ENCODE assay signal across 9 cellular contexts in genomic region chr7:124171068-124171467, GRCh38.
A peak's percentile ranks its signal among the peaks of the same experiment; 100 is the strongest.
DNase-seq lines count a peak whose midpoint lies in the region; ATAC-seq, FAIRE-seq and TF ChIP-seq lines count a peak whose summit lies in the region.
"Had no signal": no experiment of that assay in that cellular context is flagged by ENCODE, and none has a peak within 500 bp of the region (broad histone marks: within the 10 kb centered on the region; RNA-seq: fewer than 3 reads in every experiment).

No MANE protein-coding gene starts in this region.

- WGBS in K562 (ENCODE audit: insufficient coverage, low coverage, missing lambda C conversion rate), result 0% methylated on average over 1 of the region's 1 CpG

- H3K9ac ChIP-seq in K562 (ENCODE audit: insufficient read depth in 1 of 2, low read depth in 2 of 2, low read length in 2 of 2), result no peak overlapping the region

- H3K4me3 ChIP-seq in K562 (no peak overlapping the region), ascending aorta (no peak overlapping the region)

- H3K9me3 Mint-ChIP-seq in mesothelial cell of epicardium, result peaks cover 15% of the 10 kb centered on the region

- TF ChIP-seq EP300 in K562 (IDR thresholded peaks at IDR 0.05; ENCODE audit: low read length), result no peak

- no peaks in the 10 kb centered on the region for H3K4me1 ChIP-seq in K562 (replicated peaks in 1 of 2; ENCODE audit: control insufficient read depth in 2 of 2, insufficient read depth in 2 of 2, low read length in 2 of 2)
- no peaks in the 10 kb centered on the region for H3K4me1 ChIP-seq in ascending aorta

- H4K20me1 ChIP-seq in K562 (replicated peaks; ENCODE audit: control insufficient read depth, insufficient read depth, low read length), result no peaks in the 10 kb centered on the region

- DNase-seq in Daoy (ENCODE audit: low read depth) (peak; percentile 11), M059J (ENCODE audit: low read depth) (peak; percentile 45), K562 (ENCODE audit: extremely low read depth in 1 of 4, low spot score in 3 of 4) (peak in 1 of 4 experiments; percentile 7), mesothelial cell of epicardium (ENCODE audit: low spot score in 2 of 2, unreplicated experiment in 2 of 2) (no peak), ascending aorta (ENCODE audit: low spot score in 2 of 2) (no peak), GM19239 (ENCODE audit: insufficient read length, low spot score) (no peak)
- DNase-seq: NCI-H510A had no signal

- H3K27ac Mint-ChIP-seq in mesothelial cell of epicardium, result no peak overlapping the region

- no peaks in the 10 kb centered on the region for H3K9me1 ChIP-seq in K562 (ENCODE audit: control insufficient read depth, insufficient read depth, low read length)

- no peaks in the 10 kb centered on the region for H3K79me2 ChIP-seq in K562 (ENCODE audit: control insufficient read depth, insufficient read depth, low read length)

- no peak overlapping the region for H3K4me2 ChIP-seq in K562 (ENCODE audit: insufficient read depth, low read length)

- CTCF ChIA-PET in K562 (lab: Yijun Ruan, JAX; ENCODE audit: low intra/inter-chr PET ratio), result no interaction called here

- TF ChIP-seq RAD21 in K562 (CRISPR knock-in tag; conservative IDR thresholded peaks at IDR 0.05 in 1 of 2, IDR thresholded peaks at IDR 0.05 in 1 of 2), result peak; percentile 92 to 94

- H3K27ac ChIP-seq in K562 (ENCODE audit: extremely low read depth, low read depth, low read length) (no peak overlapping the region), ascending aorta (no peak overlapping the region)

- no peak overlapping the region for H2AFZ ChIP-seq in K562 (ENCODE audit: low read depth, low read length)

- intact Hi-C loops in K562 (cut with micrococcal nuclease), result no loop called here
- intact Hi-C loops in ascending aorta (cut with DNase I), result no loop called here

- no peaks in the 10 kb centered on the region; the same call in 1 of the 2 replicates for H3K9me3 ChIP-seq in K562 (replicated peaks; ENCODE audit: control insufficient read depth, insufficient read depth, low read depth, low read length)
- no peaks in the 10 kb centered on the region for H3K9me3 ChIP-seq in ascending aorta

- TF ChIP-seq CTCF in K562 (IDR thresholded peaks at IDR 0.05 in 2 of 3, conservative IDR thresholded peaks at IDR 0.05 in 1 of 3; ENCODE audit: insufficient read depth in 2 of 3, low read depth in 1 of 3, low read length in 3 of 3) (0 out of 6 replicates have a peak, but pooled peaks of 1 of the 3 experiments have one; percentile 27), mesothelial cell of epicardium (IDR thresholded peaks at IDR 0.05; ENCODE audit: unreplicated experiment) (peak; percentile 38), ascending aorta (IDR thresholded peaks at IDR 0.05) (no peak)

- H3K4me3 Mint-ChIP-seq in mesothelial cell of epicardium, result no peak overlapping the region

- ATAC-seq in K562 (no peak), HG02970 (IDR thresholded peaks at IDR 0.05; ENCODE audit: low FRiP score, unreplicated experiment) (no peak), HG03442 (IDR thresholded peaks at IDR 0.05; ENCODE audit: unreplicated experiment) (no peak)

- H3K27me3 Mint-ChIP-seq in mesothelial cell of epicardium (ENCODE audit: low read depth), result no peaks in the 10 kb centered on the region

- POLR2A ChIA-PET in K562 (lab: Yijun Ruan, JAX), result no interaction called here

- no peaks in the 10 kb centered on the region for H3K27me3 ChIP-seq in K562 (ENCODE audit: control insufficient read depth in 2 of 2, insufficient read depth in 2 of 2, low read length in 2 of 2)
- H3K27me3 ChIP-seq in ascending aorta, result no peaks in the 10 kb centered on the region

- in situ Hi-C loops in K562 (cut with MboI), result no loop called here

- no TSS peak for BruUV-seq in K562 (replicated peaks; lab: Mats Ljungman, UMichigan)

- FAIRE-seq in K562 (lab: Jason Lieb, UNC), result no peak
- no peak for FAIRE-seq in GM19239 (lab: Jason Lieb, UNC)

- H3K36me3 ChIP-seq in K562 (ENCODE audit: control insufficient read depth, insufficient read depth, low read length), result no peaks in the 10 kb centered on the region
- H3K36me3 ChIP-seq in ascending aorta, result no peaks in the 10 kb centered on the region

- no peak for TF ChIP-seq POLR2A in K562 (conservative IDR thresholded peaks at IDR 0.05)

- H3K4me1 Mint-ChIP-seq in mesothelial cell of epicardium, result peaks cover 2% of the 10 kb centered on the region

- no peaks in the 10 kb centered on the region for H3K36me3 Mint-ChIP-seq in mesothelial cell of epicardium

TF ChIP-seq in K562, 482 proteins besides CTCF, POLR2A, EP300 and RAD21:
- TF ChIP-seq, protein P1, sequence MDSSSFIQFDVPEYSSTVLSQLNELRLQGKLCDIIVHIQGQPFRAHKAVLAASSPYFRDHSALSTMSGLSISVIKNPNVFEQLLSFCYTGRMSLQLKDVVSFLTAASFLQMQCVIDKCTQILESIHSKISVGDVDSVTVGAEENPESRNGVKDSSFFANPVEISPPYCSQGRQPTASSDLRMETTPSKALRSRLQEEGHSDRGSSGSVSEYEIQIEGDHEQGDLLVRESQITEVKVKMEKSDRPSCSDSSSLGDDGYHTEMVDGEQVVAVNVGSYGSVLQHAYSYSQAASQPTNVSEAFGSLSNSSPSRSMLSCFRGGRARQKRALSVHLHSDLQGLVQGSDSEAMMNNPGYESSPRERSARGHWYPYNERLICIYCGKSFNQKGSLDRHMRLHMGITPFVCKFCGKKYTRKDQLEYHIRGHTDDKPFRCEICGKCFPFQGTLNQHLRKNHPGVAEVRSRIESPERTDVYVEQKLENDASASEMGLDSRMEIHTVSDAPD (CRISPR knock-in tag; IDR thresholded peaks at IDR 0.05), result no peak
- TF ChIP-seq, protein P2, sequence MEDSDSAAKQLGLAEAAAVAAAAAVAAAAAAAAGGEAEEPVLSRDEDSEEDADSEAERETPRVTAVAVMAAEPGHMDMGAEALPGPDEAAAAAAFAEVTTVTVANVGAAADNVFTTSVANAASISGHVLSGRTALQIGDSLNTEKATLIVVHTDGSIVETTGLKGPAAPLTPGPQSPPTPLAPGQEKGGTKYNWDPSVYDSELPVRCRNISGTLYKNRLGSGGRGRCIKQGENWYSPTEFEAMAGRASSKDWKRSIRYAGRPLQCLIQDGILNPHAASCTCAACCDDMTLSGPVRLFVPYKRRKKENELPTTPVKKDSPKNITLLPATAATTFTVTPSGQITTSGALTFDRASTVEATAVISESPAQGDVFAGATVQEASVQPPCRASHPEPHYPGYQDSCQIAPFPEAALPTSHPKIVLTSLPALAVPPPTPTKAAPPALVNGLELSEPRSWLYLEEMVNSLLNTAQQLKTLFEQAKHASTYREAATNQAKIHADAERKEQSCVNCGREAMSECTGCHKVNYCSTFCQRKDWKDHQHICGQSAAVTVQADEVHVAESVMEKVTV (CRISPR knock-in tag; IDR thresholded peaks at IDR 0.05), result peak; percentile 71; the same call in 1 of the 2 replicates
TF ChIP-seq in K562: peak in this region for 1.

Comparison
In these comparisons a context has a peak if more than half of its experiments do, and no peak if none do; other contexts are left out.
1. DNase-seq: peak in Daoy (single experiment) and M059J (single experiment); none in mesothelial cell of epicardium (0 of 2), ascending aorta (0 of 2) and GM19239 (single experiment).